In the genomic region with DNA sequence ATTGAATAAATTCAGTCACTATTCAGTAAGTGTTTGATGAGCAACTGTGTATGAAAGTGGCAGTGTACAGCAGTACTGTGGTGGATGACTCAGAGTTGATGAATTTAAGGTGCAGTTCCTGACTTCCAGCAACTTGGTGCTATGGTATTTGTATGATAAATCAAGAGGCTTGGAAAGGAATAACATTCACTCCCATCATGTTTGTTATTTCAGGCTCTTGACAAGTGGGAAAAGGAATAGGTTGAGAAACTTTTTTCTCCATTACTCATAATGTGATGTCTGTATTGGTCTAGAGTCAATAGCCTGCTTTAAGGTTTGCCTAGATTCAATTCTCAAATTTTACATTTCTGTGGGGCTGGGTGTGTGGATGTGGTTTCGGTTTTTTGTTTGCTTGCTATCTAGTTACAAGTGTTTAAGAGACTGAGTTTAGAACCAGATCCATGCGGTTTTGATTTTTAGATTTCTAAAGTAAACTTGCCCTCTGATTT, we compare ENCODE assay signal across 9 cellular contexts. TPM values are rescaled to one million over a fixed set of nuclear protein-coding genes. Genes with fewer than 3 reads are reported as not detected.
DNase-seq lines count a peak whose midpoint lies in the region; ATAC-seq, FAIRE-seq and TF ChIP-seq lines count a peak whose summit lies in the region.
"Had no signal": no experiment of that assay in that cellular context is flagged by ENCODE, and none has a peak within 500 bp of the region (broad histone marks: within the 10 kb centered on the region; RNA-seq: fewer than 3 reads in every experiment).

No MANE protein-coding gene starts in this region.

- peak; percentile 40 for ATAC-seq in HG02763 (IDR thresholded peaks at IDR 0.05; ENCODE audit: unreplicated experiment)
- peak; percentile 63 to 89 (median 74) for ATAC-seq in right lobe of liver

- peak overlapping the region; percentile 93 for H3K27ac Mint-ChIP-seq in astrocyte (ENCODE audit: unreplicated experiment)
- H3K27ac Mint-ChIP-seq in glutamatergic neuron (ENCODE audit: unreplicated experiment): no peak overlapping the region

- H4K20me1 ChIP-seq in astrocyte (ENCODE audit: insufficient read depth, low read length) (peaks cover 4% of the 10 kb centered on the region), OCI-LY7 (ENCODE audit: insufficient read depth, low read length) (no peaks in the 10 kb centered on the region)

- TF ChIP-seq POLR2A in right lobe of liver (IDR thresholded peaks at IDR 0.05): no peak

- intact Hi-C loops in right lobe of liver (cut with DNase I): no loop called here
- intact Hi-C loops in OCI-LY7 (cut with micrococcal nuclease; ENCODE audit: unreplicated experiment): no loop called here

- no peak overlapping the region for H2AFZ ChIP-seq in astrocyte (ENCODE audit: low read depth, low read length)
- no peak overlapping the region for H2AFZ ChIP-seq in OCI-LY7 (ENCODE audit: low read length)

- peaks cover 14% of the 10 kb centered on the region for H3K4me1 ChIP-seq in astrocyte (ENCODE audit: insufficient read depth, low read length)
- no peaks in the 10 kb centered on the region for H3K4me1 ChIP-seq in right lobe of liver
- H3K4me1 ChIP-seq in OCI-LY7 (ENCODE audit: insufficient read depth, low read length, poor library complexity, severe bottlenecking): no peaks in the 10 kb centered on the region

- H3K9me3 ChIP-seq in astrocyte (ENCODE audit: insufficient read depth, low read depth, low read length) (no peaks in the 10 kb centered on the region), right lobe of liver (no peaks in the 10 kb centered on the region), OCI-LY7 (ENCODE audit: low read length) (no peaks in the 10 kb centered on the region)

- H3K79me2 ChIP-seq in astrocyte (ENCODE audit: insufficient read depth, low read length) (no peaks in the 10 kb centered on the region), OCI-LY7 (ENCODE audit: insufficient read depth, low read depth, low read length) (no peaks in the 10 kb centered on the region)

- H3K9me3 Mint-ChIP-seq in astrocyte (ENCODE audit: unreplicated experiment) (peaks cover 3% of the 10 kb centered on the region), glutamatergic neuron (ENCODE audit: unreplicated experiment) (no peaks in the 10 kb centered on the region)

- H3K4me1 Mint-ChIP-seq in astrocyte (ENCODE audit: low read depth, unreplicated experiment) (peaks cover 27% of the 10 kb centered on the region), glutamatergic neuron (ENCODE audit: low read depth, unreplicated experiment) (no peaks in the 10 kb centered on the region)

- H3K4me2 ChIP-seq in astrocyte (ENCODE audit: low read length) (peak overlapping the region; percentile 77), OCI-LY7 (ENCODE audit: low read length) (no peak overlapping the region)

- H3K9me2 ChIP-seq in OCI-LY7 (ENCODE audit: insufficient read depth, low read length): no peaks in the 10 kb centered on the region

- no peak for TF ChIP-seq CTCF in AG09319 (IDR thresholded peaks at IDR 0.05; ENCODE audit: low read depth, low read length)
- no peak for TF ChIP-seq CTCF in astrocyte (IDR thresholded peaks at IDR 0.05; ENCODE audit: insufficient read depth, low read depth, low read length)
- TF ChIP-seq CTCF in right lobe of liver (IDR thresholded peaks at IDR 0.05): no peak
- no peak for TF ChIP-seq CTCF in OCI-LY7 (conservative IDR thresholded peaks at IDR 0.05; ENCODE audit: low read length)
- TF ChIP-seq CTCF in glutamatergic neuron (IDR thresholded peaks at IDR 0.05; ENCODE audit: partially characterized antibody, unreplicated experiment): no peak

- H3K27me3 Mint-ChIP-seq in astrocyte (ENCODE audit: low read depth, unreplicated experiment): no peaks in the 10 kb centered on the region
- no peaks in the 10 kb centered on the region for H3K27me3 Mint-ChIP-seq in glutamatergic neuron (ENCODE audit: unreplicated experiment)

- H3K27ac ChIP-seq in astrocyte (ENCODE audit: low read depth, low read length): peak overlapping the region; percentile 77
- H3K27ac ChIP-seq in right lobe of liver: peak overlapping the region in 1 of 3 donors; percentile 27
- no peak overlapping the region for H3K27ac ChIP-seq in OCI-LY7 (ENCODE audit: low read depth, low read length, poor library complexity, severe bottlenecking)
- H3K27ac ChIP-seq: coronary artery had no signal

- H3K4me3 Mint-ChIP-seq in astrocyte (ENCODE audit: unreplicated experiment): peak overlapping the region; percentile 42
- H3K4me3 Mint-ChIP-seq in glutamatergic neuron (ENCODE audit: unreplicated experiment): no peak overlapping the region

- peak; percentile 100 for FAIRE-seq in astrocyte (lab: Jason Lieb, UNC)

- peaks cover 16% of the 10 kb centered on the region for H3K36me3 Mint-ChIP-seq in astrocyte (ENCODE audit: low read depth, unreplicated experiment)
- H3K36me3 Mint-ChIP-seq in glutamatergic neuron (ENCODE audit: unreplicated experiment): peaks cover 3% of the 10 kb centered on the region

- H3K4me3 ChIP-seq in astrocyte (ENCODE audit: insufficient read depth, low read depth, low read length) (peak overlapping the region; percentile 43), right lobe of liver (no peak overlapping the region), OCI-LY7 (ENCODE audit: low read depth, low read length, poor library complexity, severe bottlenecking) (no peak overlapping the region)
- H3K4me3 ChIP-seq: coronary artery had no signal

- H3K36me3 ChIP-seq in astrocyte (ENCODE audit: insufficient read depth, low read length) (no peaks in the 10 kb centered on the region), right lobe of liver (no peaks in the 10 kb centered on the region), OCI-LY7 (ENCODE audit: insufficient read depth, low read length) (no peaks in the 10 kb centered on the region)

- DNase-seq in AG09319 (ENCODE audit: extremely low read depth, low read depth) (peak; percentile 75), astrocyte (ENCODE audit: low read depth) (peak; percentile 100), right lobe of liver (no peak), OCI-LY7 (ENCODE audit: low spot score) (no peak), glutamatergic neuron (no peak), NCI-H1092 (lab: John Stamatoyannopoulos, UW) (no peak), NCI-H82 (lab: John Stamatoyannopoulos, UW) (no peak)

- POLR2A ChIA-PET in OCI-LY7 (lab: Charles Lee): interaction anchor here (0.6 kb wide), 2 partner anchors 620 to 749 kb away, joined by 3 read pairs; no protein-coding TSS in a partner anchor

- BruUV-seq in OCI-LY7 (replicated peaks; lab: Mats Ljungman, UMichigan): no TSS peak

- 27% methylated on average over 2 of the region's 2 CpGs for WGBS in right lobe of liver (ENCODE audit: insufficient coverage, low coverage, low lambda C conversion rate, missing lambda C conversion rate)

- CTCF ChIA-PET in OCI-LY7 (lab: Charles Lee; ENCODE audit: unreplicated experiment): no interaction called here

- peak overlapping the region; percentile 52 for H3K9ac ChIP-seq in astrocyte (ENCODE audit: low read length)

- H3K27me3 ChIP-seq in astrocyte (ENCODE audit: insufficient read depth, low read length): peaks cover 23% of the 10 kb centered on the region
- H3K27me3 ChIP-seq in right lobe of liver: no peaks in the 10 kb centered on the region

RNA-seq across cellular contexts. Expression of gene CYP2U1, which starts 35.1 kb away (rescaled TPM):
- 6.3 and 7.6 TPM in 2 replicates for total RNA-seq in astrocyte
- 1 to 10 TPM; 3.2 to 7.5 (median 4.7) TPM for total RNA-seq in right lobe of liver
- 5.6 and 7.4 TPM in 2 replicates for total RNA-seq in OCI-LY7 (2014; rRNA removed; shearing (Covaris generic))
- total RNA-seq in OCI-LY7 (2022): 11.8 and 14.8 TPM in 2 replicates
- 4.4 TPM for total RNA-seq in glutamatergic neuron (ENCODE audit: unreplicated experiment)

Comparison
In these comparisons a context has a peak if more than half of its experiments do, and no peak if none do; other contexts are left out.
1. DNase-seq: peak in AG09319 (single experiment) and astrocyte (single experiment); none in right lobe of liver (0 of 3), OCI-LY7 (single experiment), glutamatergic neuron (single experiment), NCI-H1092 (single experiment) and NCI-H82 (single experiment).